In the genomic region with DNA sequence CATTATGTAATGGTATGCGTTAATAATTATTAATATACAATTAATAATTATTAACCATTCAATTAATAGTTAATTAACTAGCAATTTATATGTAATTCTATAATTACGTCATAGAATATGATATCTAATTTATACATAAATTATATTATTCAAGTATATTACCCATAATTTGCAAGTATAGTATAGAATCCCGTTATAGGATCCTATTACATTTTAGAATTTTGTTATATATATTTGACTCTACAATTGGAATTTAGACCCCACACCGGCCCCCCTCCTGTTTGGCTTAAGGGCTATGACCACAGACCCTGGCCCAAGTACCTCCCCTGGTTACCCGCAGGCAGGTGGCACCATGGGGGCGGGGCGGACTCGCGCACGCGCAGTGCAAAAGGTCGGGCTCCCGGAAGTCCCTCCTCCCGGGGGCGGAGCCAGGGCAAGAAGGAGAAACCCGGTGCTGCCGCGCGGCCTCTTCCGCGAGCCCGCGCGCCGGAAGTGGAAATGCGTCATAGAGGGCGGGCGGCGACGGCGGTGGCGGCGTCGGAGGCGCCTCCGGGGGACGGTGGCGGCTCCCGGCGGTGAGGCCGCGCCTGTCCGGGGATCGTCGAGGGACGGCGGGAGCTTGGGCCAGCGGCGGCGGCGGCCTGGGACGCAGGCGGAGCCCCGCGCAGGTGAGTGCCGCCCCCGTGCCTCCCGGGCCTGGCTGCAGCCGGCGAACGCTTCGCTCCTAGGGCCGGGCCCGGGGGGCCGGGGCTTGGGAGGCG, we compare ENCODE assay signal across 8 cellular contexts. TPM values are rescaled to one million over a fixed set of nuclear protein-coding genes. Genes with fewer than 3 reads are reported as not detected.
DNase-seq lines count a peak whose midpoint lies in the region; ATAC-seq, FAIRE-seq and TF ChIP-seq lines count a peak whose summit lies in the region.

A gene with protein sequence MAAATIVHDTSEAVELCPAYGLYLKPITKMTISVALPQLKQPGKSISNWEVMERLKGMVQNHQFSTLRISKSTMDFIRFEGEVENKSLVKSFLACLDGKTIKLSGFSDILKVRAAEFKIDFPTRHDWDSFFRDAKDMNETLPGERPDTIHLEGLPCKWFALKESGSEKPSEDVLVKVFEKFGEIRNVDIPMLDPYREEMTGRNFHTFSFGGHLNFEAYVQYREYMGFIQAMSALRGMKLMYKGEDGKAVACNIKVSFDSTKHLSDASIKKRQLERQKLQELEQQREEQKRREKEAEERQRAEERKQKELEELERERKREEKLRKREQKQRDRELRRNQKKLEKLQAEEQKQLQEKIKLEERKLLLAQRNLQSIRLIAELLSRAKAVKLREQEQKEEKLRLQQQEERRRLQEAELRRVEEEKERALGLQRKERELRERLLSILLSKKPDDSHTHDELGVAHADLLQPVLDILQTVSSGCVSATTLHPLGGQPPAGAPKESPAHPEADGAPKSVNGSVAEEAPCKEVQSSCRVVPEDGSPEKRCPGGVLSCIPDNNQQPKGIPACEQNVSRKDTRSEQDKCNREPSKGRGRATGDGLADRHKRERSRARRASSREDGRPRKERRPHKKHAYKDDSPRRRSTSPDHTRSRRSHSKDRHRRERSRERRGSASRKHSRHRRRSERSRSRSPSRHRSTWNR (plus strand): TSS at position 503 of the 761 bp plus-strand sequence. CDS start 1,859 bp downstream, outside the sequence.

- peak; percentile 95 for FAIRE-seq in GM18507 (lab: Jason Lieb, UNC)

- TF ChIP-seq CTCF in astrocyte of the cerebellum (IDR thresholded peaks at IDR 0.05; ENCODE audit: low read depth, low read length, missing control alignments) (no peak), hepatocyte (IDR thresholded peaks at IDR 0.05; ENCODE audit: poor library complexity) (no peak)

- H3K9me2 ChIP-seq in hepatocyte (replicated peaks; ENCODE audit: insufficient read depth): no peaks in the 10 kb centered on the region

- peaks cover 45% of the 10 kb centered on the region for H4K20me1 ChIP-seq in hepatocyte (ENCODE audit: insufficient read depth, poor library complexity, severe bottlenecking)

- peak within 1 kb of the TSS; percentile 93 for H3K4me3 ChIP-seq in astrocyte of the cerebellum (ENCODE audit: low read depth, low read length)
- H3K4me3 ChIP-seq in hepatocyte: peak within 1 kb of the TSS; percentile 94
- peak within 1 kb of the TSS; percentile 84 for H3K4me3 ChIP-seq in rectal smooth muscle tissue (ENCODE audit: low read length)
- H3K4me3 ChIP-seq in aorta (ENCODE audit: low read length in 2 of 2): peak within 1 kb of the TSS; percentile 89 to 93

- H3K27ac ChIP-seq in hepatocyte: peak within 1 kb of the TSS; percentile 96
- peak within 1 kb of the TSS; percentile 64 for H3K27ac ChIP-seq in rectal smooth muscle tissue (ENCODE audit: low read depth, low read length)
- H3K27ac ChIP-seq in aorta (ENCODE audit: low read depth in 1 of 2, low read length in 2 of 2): peak within 1 kb of the TSS in 1 of 2 donors; percentile 14

- DNase-seq in GM18507 (ENCODE audit: extremely low spot score, insufficient read length, low read depth): peak; percentile 92
- DNase-seq in NCI-H2029 treated with DMSO at 0.1 percent for 48 hours (lab: John Stamatoyannopoulos, UW): peak; percentile 8
- DNase-seq in T-helper 22 cell (ENCODE audit: low read depth): peak; percentile 90
- peak; percentile 80 for DNase-seq in astrocyte of the cerebellum (ENCODE audit: low read depth)
- DNase-seq in hepatocyte (ENCODE audit: low spot score): peak; percentile 96
- DNase-seq in aorta: peak; percentile 96 to 99

- intact Hi-C loops in aorta (cut with DNase I): loop anchor here (2.0 to 10.0 kb wide), 3 partner anchors 139 to 914 kb away; a partner anchor contains a TSS

- H3K79me2 ChIP-seq in hepatocyte: peaks cover 47% of the 10 kb centered on the region

- peak; percentile 90 for ATAC-seq in HG02981 (IDR thresholded peaks at IDR 0.05; ENCODE audit: unreplicated experiment)
- peak; percentile 97 for ATAC-seq in aorta (ENCODE audit: low FRiP score)

- H3K4me1 ChIP-seq in hepatocyte (ENCODE audit: insufficient read depth) (peaks cover 11% of the 10 kb centered on the region), rectal smooth muscle tissue (ENCODE audit: control insufficient read depth, insufficient read depth, low read length) (peaks cover 6% of the 10 kb centered on the region), aorta (ENCODE audit: control insufficient read depth in 1 of 2, insufficient read depth in 2 of 2, low read length in 2 of 2) (no peaks in the 10 kb centered on the region)

- no peaks in the 10 kb centered on the region for H3K9me3 ChIP-seq in hepatocyte (ENCODE audit: low read depth)
- H3K9me3 ChIP-seq in aorta (ENCODE audit: control insufficient read depth, low read length): no peaks in the 10 kb centered on the region

- in situ Hi-C loops in astrocyte of the cerebellum (cut with HindIII; ENCODE audit: low sequenced_read_pairs): no loop called here

- H3K36me3 ChIP-seq in hepatocyte (replicated peaks; ENCODE audit: insufficient read depth, low read depth) (no peaks in the 10 kb centered on the region), rectal smooth muscle tissue (ENCODE audit: control insufficient read depth, insufficient read depth, low read length) (peaks cover 22% of the 10 kb centered on the region), aorta (ENCODE audit: control insufficient read depth in 1 of 2, insufficient read depth in 2 of 2, low read length in 1 of 2) (peaks cover 0 to 9% of the 10 kb centered on the region in 2 donors)

- no peaks in the 10 kb centered on the region for H3K27me3 ChIP-seq in hepatocyte
- no peaks in the 10 kb centered on the region for H3K27me3 ChIP-seq in rectal smooth muscle tissue (ENCODE audit: control insufficient read depth, insufficient read depth, low read length)
- no peaks in the 10 kb centered on the region for H3K27me3 ChIP-seq in aorta (ENCODE audit: control insufficient read depth in 1 of 2, insufficient read depth in 2 of 2, low read length in 1 of 2)

- H2AFZ ChIP-seq in hepatocyte: no peak within 1 kb of the TSS

- H3K4me2 ChIP-seq in hepatocyte: peak within 1 kb of the TSS; percentile 96

- H3K9ac ChIP-seq in rectal smooth muscle tissue (ENCODE audit: low read length): peak within 1 kb of the TSS; percentile 20

- 3% methylated on average over 58 of the region's 66 CpGs for WGBS in hepatocyte (ENCODE audit: low lambda C conversion rate, missing lambda C conversion rate)
- WGBS in aorta, 2 donors: 2 to 3% methylated on average over 46 to 66 of the region's 66 CpGs

RNA-seq across cellular contexts. Expression of the gene that starts here (rescaled TPM):
- 28.4 and 46.3 TPM in 2 replicates for total RNA-seq in hepatocyte
- 85.2 and 98.6 TPM in 2 replicates for polyA plus RNA-seq in hepatocyte
- total RNA-seq in aorta: 10 to 100 TPM; 33.0 to 53.7 TPM
- polyA plus RNA-seq in aorta: 10 to 100 TPM in 1 of 2 donors, 1 to 10 TPM in 1; 8.3 to 50.4 TPM

Comparison
In these comparisons a context has a peak if more than half of its experiments do, and no peak if none do; other contexts are left out.
1. DNase-seq: peak in every context shown above with its lines; median percentile 98 in aorta; 96 in hepatocyte; 92 in GM18507; 90 in T-helper 22 cell; 80 in astrocyte of the cerebellum; 8 in NCI-H2029 treated with DMSO at 0.1 percent for 48 hours.